In the genomic region with DNA sequence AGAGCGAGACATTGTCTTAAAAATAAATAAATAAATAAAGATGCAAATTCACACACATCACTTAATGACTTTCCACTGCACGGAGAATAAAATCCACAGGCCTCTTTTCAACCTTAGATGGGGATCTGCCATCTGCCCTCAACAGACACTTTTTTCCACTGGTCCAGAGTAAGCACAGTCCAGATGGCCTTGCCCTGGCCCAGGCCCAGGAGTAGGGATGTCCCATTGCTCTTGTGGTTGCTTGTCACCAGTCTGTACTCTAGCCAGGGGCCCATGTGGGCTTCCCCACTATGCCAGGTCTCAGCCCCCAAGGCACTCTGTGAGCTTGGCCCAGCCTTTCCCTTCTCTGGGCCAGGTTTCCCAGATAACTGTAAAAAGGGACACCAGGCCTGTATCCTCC, we compare ENCODE assay signal across 10 cellular contexts.
"Had no signal": no experiment of that assay in that cellular context is flagged by ENCODE, and none has a peak within 500 bp of the region (broad histone marks: within the 10 kb centered on the region; RNA-seq: fewer than 3 reads in every experiment).

No MANE protein-coding gene starts in this region.

- DNase-seq: activated CD4-positive, alpha-beta T cell treated with anti-CD3 and anti-CD28 coated beads, Interleukin-2, amount 50 U/mL, for 1 hour; activated CD8-positive, alpha-beta memory T cell treated with anti-CD3 and anti-CD28 coated beads for 24 hours; activated naive CD4-positive, alpha-beta T cell; pancreas; T-helper 17 cell; trophoblast cell had no signal

- H3K4me1 Mint-ChIP-seq: stimulated activated memory B cell treated with anti-CD40 and anti-IgM and Interleukin-4, amounts not matched to agents 10 μg/mL and 1 μg/mL and 100 μg/mL, for 72 hours had no signal

- H3K4me3 ChIP-seq: esophagus muscularis mucosa, neural progenitor cell, pancreas had no signal

- H3K4me1 ChIP-seq: esophagus muscularis mucosa, neural progenitor cell, pancreas had no signal

- H3K27me3 ChIP-seq: esophagus muscularis mucosa, neural progenitor cell, pancreas had no signal

- H3K36me3 ChIP-seq: neural progenitor cell had no signal

- H3K27ac Mint-ChIP-seq: neural progenitor cell; stimulated activated memory B cell treated with anti-CD40 and anti-IgM and Interleukin-4, amounts not matched to agents 10 μg/mL and 1 μg/mL and 100 μg/mL, for 72 hours; T-helper 17 cell; WTC11 had no signal

- H3K27ac ChIP-seq: esophagus muscularis mucosa, neural progenitor cell, pancreas had no signal

- H3K4me3 Mint-ChIP-seq: neural progenitor cell; stimulated activated memory B cell treated with anti-CD40 and anti-IgM and Interleukin-4, amounts not matched to agents 10 μg/mL and 1 μg/mL and 100 μg/mL, for 72 hours; T-helper 17 cell; WTC11 had no signal

- ATAC-seq: pancreas; stimulated activated memory B cell treated with anti-CD40 and anti-IgM and Interleukin-4, amounts not matched to agents 10 μg/mL and 1 μg/mL and 100 μg/mL, for 72 hours; T-helper 17 cell; WTC11 had no signal

- H3K9me3 Mint-ChIP-seq: neural progenitor cell; stimulated activated memory B cell treated with anti-CD40 and anti-IgM and Interleukin-4, amounts not matched to agents 10 μg/mL and 1 μg/mL and 100 μg/mL, for 72 hours had no signal

- H3K27me3 Mint-ChIP-seq: stimulated activated memory B cell treated with anti-CD40 and anti-IgM and Interleukin-4, amounts not matched to agents 10 μg/mL and 1 μg/mL and 100 μg/mL, for 72 hours; T-helper 17 cell had no signal

- H3K9me3 ChIP-seq: esophagus muscularis mucosa, pancreas had no signal
